Comparison of ENCODE assay signal across 8 cellular contexts in the genomic region with DNA sequence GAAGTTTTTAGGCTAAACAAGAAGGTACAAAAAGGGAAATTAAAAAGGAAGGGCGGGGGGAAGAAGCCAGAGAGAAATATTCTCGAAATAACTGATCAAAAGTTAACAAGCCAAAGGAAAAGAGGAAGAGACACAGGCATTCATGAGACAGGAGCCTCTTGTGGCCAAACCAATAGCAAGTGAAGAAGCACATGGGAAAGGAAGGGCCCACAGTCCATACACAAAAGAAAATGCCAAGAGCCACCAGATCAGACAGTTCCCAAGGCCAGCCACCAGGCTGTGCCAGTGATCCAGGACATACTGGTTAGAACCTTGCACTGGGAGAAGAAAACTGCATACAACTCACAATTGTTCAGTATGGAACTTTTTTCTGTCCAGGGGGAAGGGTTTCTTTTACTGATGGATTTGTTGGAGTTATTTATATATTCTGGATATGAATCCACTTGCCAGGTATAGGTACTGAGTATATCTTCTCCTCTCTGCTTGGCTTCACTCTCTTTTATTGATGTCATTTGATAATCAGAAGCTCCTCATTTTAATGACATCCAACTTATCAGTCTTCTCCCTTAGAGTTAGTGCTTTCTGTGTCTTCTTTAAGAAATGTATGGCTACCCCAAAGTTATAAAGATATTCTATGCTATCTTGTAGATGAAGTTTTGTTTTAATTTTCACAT.
DNase-seq lines count a peak whose midpoint lies in the region; ATAC-seq and TF ChIP-seq lines count a peak whose summit lies in the region.

No MANE protein-coding gene starts in this region.

- no peaks in the 10 kb centered on the region for H3K27me3 ChIP-seq in thyroid gland

- no peak for TF ChIP-seq POLR2A in thyroid gland (IDR thresholded peaks at IDR 0.05)

- no peaks in the 10 kb centered on the region for H3K9me3 Mint-ChIP-seq in activated T-helper 2 cell treated with anti-CD3 and anti-CD28 coated beads, Interferon-gamma antibody, Interleukin-2, Interleukin-4, amounts not matched to agents 10 μg/mL and 5 μg/mL and 100 μg/mL, durations not matched to agents 14 hours and 24 hours and 36 hours
- no peaks in the 10 kb centered on the region for H3K9me3 Mint-ChIP-seq in natural killer cell treated with Interleukin-12 subunit alpha and Interleukin-12 subunit beta and Interleukin-15 and Interleukin-18, amount 100 ng/mL, for 72 hours

- H3K36me3 ChIP-seq in thyroid gland = no peaks in the 10 kb centered on the region

- H3K4me1 Mint-ChIP-seq in activated T-helper 2 cell treated with anti-CD3 and anti-CD28 coated beads, Interferon-gamma antibody, Interleukin-2, Interleukin-4, amounts not matched to agents 10 μg/mL and 5 μg/mL and 100 μg/mL, durations not matched to agents 14 hours and 24 hours and 36 hours (ENCODE audit: low read depth) = peaks cover 84% of the 10 kb centered on the region
- peaks cover 71 to 79% of the 10 kb centered on the region in 2 donors for H3K4me1 Mint-ChIP-seq in natural killer cell treated with Interleukin-12 subunit alpha and Interleukin-12 subunit beta and Interleukin-15 and Interleukin-18, amount 100 ng/mL, for 72 hours (ENCODE audit: low read depth in 2 of 2)

- peak overlapping the region; percentile 65 for H3K27ac Mint-ChIP-seq in activated T-helper 2 cell treated with anti-CD3 and anti-CD28 coated beads, Interferon-gamma antibody, Interleukin-2, Interleukin-4, amounts not matched to agents 10 μg/mL and 5 μg/mL and 100 μg/mL, durations not matched to agents 14 hours and 24 hours and 36 hours
- H3K27ac Mint-ChIP-seq in natural killer cell treated with Interleukin-12 subunit alpha and Interleukin-12 subunit beta and Interleukin-15 and Interleukin-18, amount 100 ng/mL, for 72 hours = peak overlapping the region; percentile 99

- DNase-seq in AG10803 (ENCODE audit: low read depth) (peak; percentile 86), HK-2 (ENCODE audit: unreplicated experiment) (peak; percentile 65), OCI-M1 (lab: John Stamatoyannopoulos, UW) (peak; percentile 98), fibroblast of peridontal ligament (ENCODE audit: extremely low read depth) (peak; percentile 92), thyroid gland (peak; percentile 76 to 79)
- peak; percentile 46 for DNase-seq in activated T-helper 2 cell treated with anti-CD3 and anti-CD28 coated beads, Interferon-gamma antibody, Interleukin-2, Interleukin-4, amounts not matched to agents 10 μg/mL and 5 μg/mL and 100 μg/mL, durations not matched to agents 14 hours and 24 hours and 36 hours (ENCODE audit: low spot score)
- DNase-seq in natural killer cell treated with Interleukin-12 subunit alpha and Interleukin-12 subunit beta and Interleukin-15 and Interleukin-18, amount 100 ng/mL, for 72 hours (ENCODE audit: low spot score) = no peak

- H3K9me3 ChIP-seq in thyroid gland = no peaks in the 10 kb centered on the region

- H3K4me1 ChIP-seq in thyroid gland = peaks cover 62 to 82% of the 10 kb centered on the region in 2 donors

- no peaks in the 10 kb centered on the region for H3K27me3 Mint-ChIP-seq in activated T-helper 2 cell treated with anti-CD3 and anti-CD28 coated beads, Interferon-gamma antibody, Interleukin-2, Interleukin-4, amounts not matched to agents 10 μg/mL and 5 μg/mL and 100 μg/mL, durations not matched to agents 14 hours and 24 hours and 36 hours (ENCODE audit: low read depth)
- H3K27me3 Mint-ChIP-seq in natural killer cell treated with Interleukin-12 subunit alpha and Interleukin-12 subunit beta and Interleukin-15 and Interleukin-18, amount 100 ng/mL, for 72 hours = no peaks in the 10 kb centered on the region

- peak overlapping the region; percentile 71 to 99 (median 97) for H3K27ac ChIP-seq in thyroid gland

- intact Hi-C loops in activated T-helper 2 cell treated with anti-CD3 and anti-CD28 coated beads, Interferon-gamma antibody, Interleukin-2, Interleukin-4, amounts not matched to agents 10 μg/mL and 5 μg/mL and 100 μg/mL, durations not matched to agents 14 hours and 24 hours and 36 hours (cut with micrococcal nuclease) = loop anchor here (1.0 kb wide), 3 partner anchors 41 to 135 kb away; no protein-coding TSS in a partner anchor
- intact Hi-C loops in thyroid gland (cut with DNase I) = no loop called here

- 59 to 68% methylated on average over 2 of the region's 2 CpGs for WGBS in thyroid gland, 2 donors

- TF ChIP-seq CTCF in AG10803 (conservative IDR thresholded peaks at IDR 0.05; ENCODE audit: low read length) (peak; percentile 97), thyroid gland (IDR thresholded peaks at IDR 0.05) (peak; percentile 67 to 98 (median 88))

- no peak overlapping the region for H3K4me3 Mint-ChIP-seq in activated T-helper 2 cell treated with anti-CD3 and anti-CD28 coated beads, Interferon-gamma antibody, Interleukin-2, Interleukin-4, amounts not matched to agents 10 μg/mL and 5 μg/mL and 100 μg/mL, durations not matched to agents 14 hours and 24 hours and 36 hours (ENCODE audit: low read depth)
- H3K4me3 Mint-ChIP-seq in natural killer cell treated with Interleukin-12 subunit alpha and Interleukin-12 subunit beta and Interleukin-15 and Interleukin-18, amount 100 ng/mL, for 72 hours = no peak overlapping the region

- ATAC-seq in GM18868 (IDR thresholded peaks at IDR 0.05; ENCODE audit: unreplicated experiment) = peak; percentile 29
- no peak for ATAC-seq in natural killer cell treated with Interleukin-12 subunit alpha and Interleukin-12 subunit beta and Interleukin-15 and Interleukin-18, amount 100 ng/mL, for 72 hours

- H3K36me3 Mint-ChIP-seq in activated T-helper 2 cell treated with anti-CD3 and anti-CD28 coated beads, Interferon-gamma antibody, Interleukin-2, Interleukin-4, amounts not matched to agents 10 μg/mL and 5 μg/mL and 100 μg/mL, durations not matched to agents 14 hours and 24 hours and 36 hours (ENCODE audit: low read depth) = peaks cover 35% of the 10 kb centered on the region
- peaks cover 6% of the 10 kb centered on the region for H3K36me3 Mint-ChIP-seq in natural killer cell treated with Interleukin-12 subunit alpha and Interleukin-12 subunit beta and Interleukin-15 and Interleukin-18, amount 100 ng/mL, for 72 hours

- H3K4me3 ChIP-seq in AG10803 (ENCODE audit: low read length) (no peak overlapping the region), thyroid gland (replicated peaks in 1 of 3) (no peak overlapping the region)
